Comparison of ENCODE assay signal across 21 cellular contexts in genomic region chr3:186978712-186979111, GRCh38. TPM values are rescaled to one million over a fixed set of nuclear protein-coding genes. Genes with fewer than 3 reads are reported as not detected.
DNase-seq lines count a peak whose midpoint lies in the region; ATAC-seq and TF ChIP-seq lines count a peak whose summit lies in the region.
"Had no signal": no experiment of that assay in that cellular context is flagged by ENCODE, and none has a peak within 500 bp of the region (broad histone marks: within the 10 kb centered on the region; RNA-seq: fewer than 3 reads in every experiment).

No MANE protein-coding gene starts in this region.

- H2AFZ ChIP-seq in neural progenitor cell (replicated peaks): no peak overlapping the region
- H2AFZ ChIP-seq: GM23338 had no signal

- CTCF ChIA-PET in activated naive CD4-positive, alpha-beta T cell treated with anti-CD3 and anti-CD28 coated beads for 36 hours (lab: Charles Lee): interaction anchor here (0.8 kb wide), 1 partner anchor 172 kb away, joined by 3 read pairs; no protein-coding TSS in a partner anchor
- CTCF ChIA-PET in CD4-positive, alpha-beta memory T cell (lab: Charles Lee; ENCODE audit: partially characterized antibody): interaction anchor here (0.7 to 2.9 kb wide), 3 partner anchors 10 to 129 kb away, joined by 3 to 13 read pairs (median 3); no protein-coding TSS in a partner anchor

- peak overlapping the region; percentile 63 for H3K27ac Mint-ChIP-seq in activated naive CD4-positive, alpha-beta T cell treated with anti-CD3 and anti-CD28 coated beads for 36 hours
- peak overlapping the region in 1 of 2 donors; percentile 51 for H3K27ac Mint-ChIP-seq in activated naive CD4-positive, alpha-beta T cell treated with anti-CD3 and anti-CD28 coated beads, Interleukin-2, amount 50 U/mL, for 72 hours
- peak overlapping the region in 5 of 7 donors; percentile 3 to 89 (median 47) for H3K27ac Mint-ChIP-seq in CD4-positive, alpha-beta memory T cell
- H3K27ac Mint-ChIP-seq in central memory CD8-positive, alpha-beta T cell (ENCODE audit: low read depth): peak overlapping the region; percentile 72
- peak overlapping the region; percentile 14 for H3K27ac Mint-ChIP-seq in neural progenitor cell
- H3K27ac Mint-ChIP-seq: GM23338, type B pancreatic cell had no signal

- intact Hi-C loops in activated naive CD4-positive, alpha-beta T cell treated with anti-CD3 and anti-CD28 coated beads for 36 hours (cut with micrococcal nuclease): no loop called here
- intact Hi-C loops in CD4-positive, alpha-beta memory T cell (cut with micrococcal nuclease): no loop called here

- no peaks in the 10 kb centered on the region for H3K4me1 ChIP-seq in CD4-positive, alpha-beta memory T cell (ENCODE audit: insufficient read depth, low read length)
- H3K4me1 ChIP-seq in neural progenitor cell: peaks cover 9% of the 10 kb centered on the region
- no peaks in the 10 kb centered on the region for H3K4me1 ChIP-seq in foreskin keratinocyte

- H3K27me3 Mint-ChIP-seq in activated naive CD4-positive, alpha-beta T cell treated with anti-CD3 and anti-CD28 coated beads for 36 hours (ENCODE audit: low read depth): no peaks in the 10 kb centered on the region
- H3K27me3 Mint-ChIP-seq in CD4-positive, alpha-beta memory T cell: no peaks in the 10 kb centered on the region
- H3K27me3 Mint-ChIP-seq in central memory CD8-positive, alpha-beta T cell: no peaks in the 10 kb centered on the region
- peaks cover 4% of the 10 kb centered on the region for H3K27me3 Mint-ChIP-seq in neural progenitor cell (ENCODE audit: insufficient read depth, low read depth)
- H3K27me3 Mint-ChIP-seq: progenitor cell of endocrine pancreas, type B pancreatic cell had no signal

- no peaks in the 10 kb centered on the region for H3K27me3 ChIP-seq in CD4-positive, alpha-beta memory T cell (ENCODE audit: insufficient read depth, low read length)
- H3K27me3 ChIP-seq in neural progenitor cell: no peaks in the 10 kb centered on the region
- H3K27me3 ChIP-seq in foreskin keratinocyte: no peaks in the 10 kb centered on the region
- H3K27me3 ChIP-seq: dorsolateral prefrontal cortex had no signal

- TF ChIP-seq CTCF in neural progenitor cell (IDR thresholded peaks at IDR 0.05) (no peak), foreskin keratinocyte (conservative IDR thresholded peaks at IDR 0.05) (no peak)

- POLR2A ChIA-PET in CD4-positive, alpha-beta memory T cell (lab: Charles Lee; ENCODE audit: partially characterized antibody): interaction anchor here (0.5 to 1.7 kb wide), 4 partner anchors 10 to 411 kb away, joined by 3 to 6 read pairs (median 3); partner anchors contain the start of genes ST6GAL1 and TBCCD1

- peaks cover 32% of the 10 kb centered on the region for H3K36me3 Mint-ChIP-seq in activated naive CD4-positive, alpha-beta T cell treated with anti-CD3 and anti-CD28 coated beads for 36 hours (ENCODE audit: low read depth)
- peaks cover 0 to 10% of the 10 kb centered on the region in 2 donors for H3K36me3 Mint-ChIP-seq in activated naive CD4-positive, alpha-beta T cell treated with anti-CD3 and anti-CD28 coated beads, Interleukin-2, amount 50 U/mL, for 72 hours
- peaks cover 73 to 81% of the 10 kb centered on the region in 2 donors for H3K36me3 Mint-ChIP-seq in CD4-positive, alpha-beta memory T cell
- peaks cover 49% of the 10 kb centered on the region for H3K36me3 Mint-ChIP-seq in central memory CD8-positive, alpha-beta T cell (ENCODE audit: insufficient read depth)
- H3K36me3 Mint-ChIP-seq in neural progenitor cell: peaks cover 17% of the 10 kb centered on the region

- H3K9me3 ChIP-seq in CD4-positive, alpha-beta memory T cell (ENCODE audit: control insufficient read depth in 1 of 2, low read length in 2 of 2): no peaks in the 10 kb centered on the region
- no peaks in the 10 kb centered on the region for H3K9me3 ChIP-seq in neural progenitor cell (ENCODE audit: low read depth)
- H3K9me3 ChIP-seq: mucosa of descending colon had no signal

- no peak for ATAC-seq in activated naive CD4-positive, alpha-beta T cell treated with anti-CD3 and anti-CD28 coated beads, Interleukin-2, amount 50 U/mL, for 72 hours
- no peak for ATAC-seq in central memory CD8-positive, alpha-beta T cell (replicated peaks; ENCODE audit: extremely low read depth, poor library complexity, severe bottlenecking)
- ATAC-seq in foreskin keratinocyte (no peak), HG02938 (IDR thresholded peaks at IDR 0.05; ENCODE audit: unreplicated experiment) (no peak)
- ATAC-seq: GM23338, mucosa of descending colon had no signal

- no peak overlapping the region for H3K4me3 Mint-ChIP-seq in activated naive CD4-positive, alpha-beta T cell treated with anti-CD3 and anti-CD28 coated beads for 36 hours
- no peak overlapping the region for H3K4me3 Mint-ChIP-seq in CD4-positive, alpha-beta memory T cell
- H3K4me3 Mint-ChIP-seq in central memory CD8-positive, alpha-beta T cell: no peak overlapping the region
- H3K4me3 Mint-ChIP-seq in neural progenitor cell: no peak overlapping the region
- H3K4me3 Mint-ChIP-seq: GM23338, type B pancreatic cell had no signal

- no peak overlapping the region for H3K9ac ChIP-seq in neural progenitor cell

- H3K4me1 Mint-ChIP-seq in activated naive CD4-positive, alpha-beta T cell treated with anti-CD3 and anti-CD28 coated beads for 36 hours (ENCODE audit: low read depth): peaks cover 8% of the 10 kb centered on the region
- H3K4me1 Mint-ChIP-seq in CD4-positive, alpha-beta memory T cell: peaks cover 22 to 33% (median 24%) of the 10 kb centered on the region in 4 donors
- H3K4me1 Mint-ChIP-seq in central memory CD8-positive, alpha-beta T cell: peaks cover 55% of the 10 kb centered on the region
- peaks cover 15% of the 10 kb centered on the region for H3K4me1 Mint-ChIP-seq in neural progenitor cell

- H3K79me2 ChIP-seq in neural progenitor cell (ENCODE audit: low read depth): no peaks in the 10 kb centered on the region

- no peak overlapping the region for H3K4me3 ChIP-seq in CD4-positive, alpha-beta memory T cell (ENCODE audit: low read length in 2 of 2)
- no peak overlapping the region for H3K4me3 ChIP-seq in neural progenitor cell
- H3K4me3 ChIP-seq: dorsolateral prefrontal cortex, GM23338, lung, mucosa of descending colon had no signal

- H4K20me1 ChIP-seq in neural progenitor cell (ENCODE audit: low read depth): peaks cover 6% of the 10 kb centered on the region

- no peaks in the 10 kb centered on the region for H3K9me3 Mint-ChIP-seq in activated naive CD4-positive, alpha-beta T cell treated with anti-CD3 and anti-CD28 coated beads for 36 hours
- no peaks in the 10 kb centered on the region for H3K9me3 Mint-ChIP-seq in activated naive CD4-positive, alpha-beta T cell treated with anti-CD3 and anti-CD28 coated beads, Interleukin-2, amount 50 U/mL, for 72 hours
- no peaks in the 10 kb centered on the region for H3K9me3 Mint-ChIP-seq in CD4-positive, alpha-beta memory T cell
- H3K9me3 Mint-ChIP-seq in central memory CD8-positive, alpha-beta T cell: no peaks in the 10 kb centered on the region
- no peaks in the 10 kb centered on the region for H3K9me3 Mint-ChIP-seq in neural progenitor cell
- H3K9me3 Mint-ChIP-seq: type B pancreatic cell had no signal

- H3K4me2 ChIP-seq in neural progenitor cell: no peak overlapping the region
- H3K4me2 ChIP-seq: GM23338 had no signal

- no peaks in the 10 kb centered on the region for H3F3A ChIP-seq in neural progenitor cell (ENCODE audit: low read depth)

- H3K36me3 ChIP-seq in CD4-positive, alpha-beta memory T cell (ENCODE audit: insufficient read depth, low read length): peaks cover 69% of the 10 kb centered on the region
- no peaks in the 10 kb centered on the region for H3K36me3 ChIP-seq in neural progenitor cell

- no peak overlapping the region for H3K27ac ChIP-seq in CD4-positive, alpha-beta memory T cell (ENCODE audit: low read depth, low read length)
- H3K27ac ChIP-seq in neural progenitor cell (no peak overlapping the region), foreskin keratinocyte (no peak overlapping the region)
- H3K27ac ChIP-seq: HL-60, WERI-Rb-1 had no signal

- no peak for DNase-seq in activated naive CD4-positive, alpha-beta T cell treated with anti-CD3 and anti-CD28 coated beads for 36 hours
- DNase-seq in activated naive CD4-positive, alpha-beta T cell treated with anti-CD3 and anti-CD28 coated beads, Interleukin-2, amount 50 U/mL, for 72 hours (ENCODE audit: low spot score in 2 of 2): no peak
- no peak for DNase-seq in CD4-positive, alpha-beta memory T cell
- DNase-seq in central memory CD8-positive, alpha-beta T cell (ENCODE audit: low spot score in 2 of 2): no peak
- DNase-seq in neural progenitor cell (ENCODE audit: low spot score): no peak
- DNase-seq in stimulated activated naive CD4-positive, alpha-beta T cell treated with Interleukin-2 at 50 U/mL for 16 hours (lab: John Stamatoyannopoulos, UW): no peak
- no peak for DNase-seq in foreskin keratinocyte
- DNase-seq: cerebellar nuclear complex, dorsolateral prefrontal cortex, Kasumi-1, mucosa of descending colon, MV-4-11, NCI-H146, T-helper 9 cell, WERI-Rb-1 had no signal

RNA-seq across cellular contexts. Expression of gene ST6GAL1, which starts 48.4 kb away (rescaled TPM):
- 10 to 100 TPM; 76.2 to 78.0 TPM for total RNA-seq in activated naive CD4-positive, alpha-beta T cell treated with anti-CD3 and anti-CD28 coated beads for 36 hours
- total RNA-seq in activated naive CD4-positive, alpha-beta T cell treated with anti-CD3 and anti-CD28 coated beads, Interleukin-2, amount 50 U/mL, for 72 hours: 10 to 100 TPM; 32.0 to 96.6 TPM
- total RNA-seq in CD4-positive, alpha-beta memory T cell: 100 to 1,000 TPM; 222 to 232 TPM
- 100 to 1,000 TPM; 165 to 172 TPM for polyA plus RNA-seq in CD4-positive, alpha-beta memory T cell
- total RNA-seq in neural progenitor cell (ENCODE audit: low replicate concordance): 27.3 and 39.2 TPM in 2 replicates
- total RNA-seq in foreskin keratinocyte: 8.4 and 10.4 TPM in 2 replicates
- 4.4 and 5.3 TPM in 2 replicates for polyA plus RNA-seq in foreskin keratinocyte
